Comparison of ENCODE assay signal across 23 cellular contexts in genomic region chr5:40691894-40692293, GRCh38. TPM values are rescaled to one million over a fixed set of nuclear protein-coding genes. Genes with fewer than 3 reads are reported as not detected.
DNase-seq lines count a peak whose midpoint lies in the region; ATAC-seq and TF ChIP-seq lines count a peak whose summit lies in the region.
"Had no signal": no experiment of that assay in that cellular context is flagged by ENCODE, and none has a peak within 500 bp of the region (broad histone marks: within the 10 kb centered on the region; RNA-seq: fewer than 3 reads in every experiment).

No MANE protein-coding gene starts in this region.

- H3K9ac ChIP-seq in mesenchymal stem cell (ENCODE audit: low read length), result no peak overlapping the region
- H3K9ac ChIP-seq: neural progenitor cell had no signal

- H3K4me3 Mint-ChIP-seq in activated CD8-positive, alpha-beta T cell treated with anti-CD3 and anti-CD28 coated beads for 36 hours, result peak overlapping the region; percentile 9
- H3K4me3 Mint-ChIP-seq in activated CD8-positive, alpha-beta T cell treated with anti-CD3 and anti-CD28 coated beads, Interleukin-2, amount 10 ng/mL, durations not matched to agents 7 days and 5 days, result no peak overlapping the region
- peak overlapping the region in 4 of 7 donors; percentile 11 to 42 (median 18) for H3K4me3 Mint-ChIP-seq in CD8-positive, alpha-beta memory T cell
- H3K4me3 Mint-ChIP-seq in activated naive CD8-positive, alpha-beta T cell, result peak overlapping the region; percentile 23
- H3K4me3 Mint-ChIP-seq in naive thymus-derived CD8-positive, alpha-beta T cell, result peak overlapping the region in 2 of 10 donors; percentile 18 to 40
- H3K4me3 Mint-ChIP-seq in osteocyte (ENCODE audit: unreplicated experiment), result no peak overlapping the region
- no peak overlapping the region for H3K4me3 Mint-ChIP-seq in nephron progenitor cell
- H3K4me3 Mint-ChIP-seq: activated naive CD8-positive, alpha-beta T cell treated with anti-CD3 and anti-CD28 coated beads, Interleukin-2, amount 10 ng/mL, durations not matched to agents 7 days and 5 days; neural progenitor cell; WTC11 had no signal

- no peaks in the 10 kb centered on the region for H3K27me3 Mint-ChIP-seq in activated CD8-positive, alpha-beta T cell treated with anti-CD3 and anti-CD28 coated beads for 36 hours
- no peaks in the 10 kb centered on the region for H3K27me3 Mint-ChIP-seq in activated CD8-positive, alpha-beta T cell treated with anti-CD3 and anti-CD28 coated beads, Interleukin-2, amount 10 ng/mL, durations not matched to agents 7 days and 5 days (ENCODE audit: low read depth)
- no peaks in the 10 kb centered on the region for H3K27me3 Mint-ChIP-seq in CD8-positive, alpha-beta memory T cell
- H3K27me3 Mint-ChIP-seq in activated naive CD8-positive, alpha-beta T cell, result no peaks in the 10 kb centered on the region
- H3K27me3 Mint-ChIP-seq in naive thymus-derived CD8-positive, alpha-beta T cell, result no peaks in the 10 kb centered on the region
- H3K27me3 Mint-ChIP-seq in osteocyte (ENCODE audit: unreplicated experiment), result no peaks in the 10 kb centered on the region
- H3K27me3 Mint-ChIP-seq in nephron progenitor cell (ENCODE audit: low read depth, poor library complexity), result peaks cover 5% of the 10 kb centered on the region
- H3K27me3 Mint-ChIP-seq: activated naive CD8-positive, alpha-beta T cell treated with anti-CD3 and anti-CD28 coated beads, Interleukin-2, amount 10 ng/mL, durations not matched to agents 7 days and 5 days had no signal

- H2AFZ ChIP-seq in mesenchymal stem cell (ENCODE audit: low read depth, low read length), result no peak overlapping the region
- H2AFZ ChIP-seq: hepatocyte, neural progenitor cell had no signal

- no peak overlapping the region for H3K4me3 ChIP-seq in CD8-positive, alpha-beta memory T cell (ENCODE audit: low read length)
- H3K4me3 ChIP-seq in mesenchymal stem cell (ENCODE audit: insufficient read depth in 1 of 2, low read depth in 1 of 2, low read length in 2 of 2), result no peak overlapping the region
- H3K4me3 ChIP-seq: cardiac muscle cell, coronary artery, hepatocyte, neural progenitor cell, stomach had no signal

- no peak overlapping the region for H2BK5ac ChIP-seq in mesenchymal stem cell (ENCODE audit: low read depth, low read length, poor library complexity, severe bottlenecking)

- no peaks in the 10 kb centered on the region for H3K27me3 ChIP-seq in CD8-positive, alpha-beta memory T cell (ENCODE audit: insufficient read depth, low read length, poor library complexity, severe bottlenecking)
- no peaks in the 10 kb centered on the region for H3K27me3 ChIP-seq in mesenchymal stem cell (ENCODE audit: control insufficient read depth in 1 of 2, insufficient read depth in 1 of 2, low read length in 2 of 2)
- H3K27me3 ChIP-seq: cardiac muscle cell, hepatocyte, neural progenitor cell, stomach had no signal

- no peak for DNase-seq in activated CD8-positive, alpha-beta T cell treated with anti-CD3 and anti-CD28 coated beads for 36 hours
- no peak for DNase-seq in activated CD8-positive, alpha-beta T cell treated with anti-CD3 and anti-CD28 coated beads, Interleukin-2, amount 10 ng/mL, durations not matched to agents 7 days and 5 days
- no peak for DNase-seq in CD8-positive, alpha-beta memory T cell
- no peak for DNase-seq in naive thymus-derived CD8-positive, alpha-beta T cell
- DNase-seq in osteocyte (ENCODE audit: extremely low spot score, unreplicated experiment), result no peak
- DNase-seq in mesenchymal stem cell, result no peak
- DNase-seq in nephron progenitor cell, result no peak
- DNase-seq: activated CD4-positive, alpha-beta T cell treated with anti-CD3 and anti-CD28 coated beads, Interleukin-2, amount 50 U/mL, for 4 hours; activated naive CD8-positive, alpha-beta T cell treated with anti-CD3 and anti-CD28 coated beads, Interleukin-2, amount 10 ng/mL, durations not matched to agents 7 days and 5 days; effector CD8-positive, alpha-beta T cell; left colon; mammary epithelial cell; NCI-H1694; NCI-H82; small intestine; stomach had no signal

- intact Hi-C loops in activated CD8-positive, alpha-beta T cell treated with anti-CD3 and anti-CD28 coated beads for 36 hours (cut with micrococcal nuclease), result no loop called here

- no peaks in the 10 kb centered on the region for H3K9me3 Mint-ChIP-seq in activated CD8-positive, alpha-beta T cell treated with anti-CD3 and anti-CD28 coated beads for 36 hours
- no peaks in the 10 kb centered on the region for H3K9me3 Mint-ChIP-seq in activated CD8-positive, alpha-beta T cell treated with anti-CD3 and anti-CD28 coated beads, Interleukin-2, amount 10 ng/mL, durations not matched to agents 7 days and 5 days (ENCODE audit: insufficient read depth)
- no peaks in the 10 kb centered on the region for H3K9me3 Mint-ChIP-seq in CD8-positive, alpha-beta memory T cell
- H3K9me3 Mint-ChIP-seq in activated naive CD8-positive, alpha-beta T cell (ENCODE audit: low read depth), result no peaks in the 10 kb centered on the region
- no peaks in the 10 kb centered on the region for H3K9me3 Mint-ChIP-seq in naive thymus-derived CD8-positive, alpha-beta T cell
- H3K9me3 Mint-ChIP-seq in osteocyte (ENCODE audit: unreplicated experiment) (peaks cover 7% of the 10 kb centered on the region), nephron progenitor cell (peaks cover 13% of the 10 kb centered on the region)
- H3K9me3 Mint-ChIP-seq: activated naive CD8-positive, alpha-beta T cell treated with anti-CD3 and anti-CD28 coated beads, Interleukin-2, amount 10 ng/mL, durations not matched to agents 7 days and 5 days; neural progenitor cell had no signal

- H2BK15ac ChIP-seq in mesenchymal stem cell (ENCODE audit: low read depth, poor library complexity, severe bottlenecking), result no peak overlapping the region

- H2BK12ac ChIP-seq in mesenchymal stem cell (ENCODE audit: low read length in 2 of 2), result no peak overlapping the region

- WGBS in mesenchymal stem cell, result 98% methylated on average over 9 of the region's 9 CpGs

- H2AK5ac ChIP-seq in mesenchymal stem cell (ENCODE audit: low read length, severe bottlenecking), result no peak overlapping the region

- no peaks in the 10 kb centered on the region for H3K9me3 ChIP-seq in CD8-positive, alpha-beta memory T cell (ENCODE audit: low read length)
- H3K9me3 ChIP-seq in mesenchymal stem cell (ENCODE audit: control insufficient read depth, low read length), result no peaks in the 10 kb centered on the region
- H3K9me3 ChIP-seq: stomach had no signal

- H2BK120ac ChIP-seq in mesenchymal stem cell (ENCODE audit: low read depth, low read length), result no peak overlapping the region

- peaks cover 48% of the 10 kb centered on the region for H3K4me1 Mint-ChIP-seq in activated CD8-positive, alpha-beta T cell treated with anti-CD3 and anti-CD28 coated beads for 36 hours (ENCODE audit: low read depth)
- H3K4me1 Mint-ChIP-seq in activated CD8-positive, alpha-beta T cell treated with anti-CD3 and anti-CD28 coated beads, Interleukin-2, amount 10 ng/mL, durations not matched to agents 7 days and 5 days (ENCODE audit: low read depth), result peaks cover 46% of the 10 kb centered on the region
- H3K4me1 Mint-ChIP-seq in CD8-positive, alpha-beta memory T cell, result peaks cover 54 to 64% (median 56%) of the 10 kb centered on the region in 3 donors
- H3K4me1 Mint-ChIP-seq in activated naive CD8-positive, alpha-beta T cell (ENCODE audit: low read depth), result peaks cover 53% of the 10 kb centered on the region
- peaks cover 20 to 60% (median 56%) of the 10 kb centered on the region in 4 donors for H3K4me1 Mint-ChIP-seq in naive thymus-derived CD8-positive, alpha-beta T cell
- H3K4me1 Mint-ChIP-seq in osteocyte (ENCODE audit: unreplicated experiment), result peaks cover 41% of the 10 kb centered on the region
- no peaks in the 10 kb centered on the region for H3K4me1 Mint-ChIP-seq in nephron progenitor cell
- H3K4me1 Mint-ChIP-seq: neural progenitor cell, WTC11 had no signal

- no peak overlapping the region for H3K23ac ChIP-seq in mesenchymal stem cell (ENCODE audit: low read length in 2 of 2)

- H3K18ac ChIP-seq in mesenchymal stem cell (ENCODE audit: low read depth in 1 of 2, low read length in 2 of 2), result no peak overlapping the region

- peaks cover 35% of the 10 kb centered on the region for H3K4me1 ChIP-seq in CD8-positive, alpha-beta memory T cell (ENCODE audit: insufficient read depth, low read length)
- peaks cover 2% of the 10 kb centered on the region for H3K4me1 ChIP-seq in mesenchymal stem cell (ENCODE audit: control insufficient read depth, insufficient read depth, low read depth, low read length)
- H3K4me1 ChIP-seq: neural progenitor cell had no signal

- H3K36me3 ChIP-seq in CD8-positive, alpha-beta memory T cell (ENCODE audit: insufficient read depth, low read length), result peaks cover 23% of the 10 kb centered on the region
- H3K36me3 ChIP-seq in mesenchymal stem cell (ENCODE audit: control insufficient read depth in 1 of 2, insufficient read depth in 2 of 2, low read depth in 1 of 2, low read length in 2 of 2), result peaks cover 14 to 15% of the 10 kb centered on the region in 2 experiments
- H3K36me3 ChIP-seq: cardiac muscle cell, neural progenitor cell had no signal

- H3K14ac ChIP-seq in mesenchymal stem cell (ENCODE audit: low read length in 2 of 2), result no peak overlapping the region

- no peak overlapping the region for H3K4me2 ChIP-seq in mesenchymal stem cell (ENCODE audit: low read length, poor library complexity, severe bottlenecking)
- H3K4me2 ChIP-seq: hepatocyte, neural progenitor cell had no signal

- CTCF ChIA-PET in activated CD8-positive, alpha-beta T cell treated with anti-CD3 and anti-CD28 coated beads for 36 hours (lab: Charles Lee), result no interaction called here
- CTCF ChIA-PET in activated CD8-positive, alpha-beta T cell treated with anti-CD3 and anti-CD28 coated beads, Interleukin-2, amount 10 ng/mL, durations not matched to agents 7 days and 5 days (lab: Charles Lee), result no interaction called here
- CTCF ChIA-PET in CD8-positive, alpha-beta memory T cell (lab: Charles Lee), result interaction anchor here (1.8 to 4.5 kb wide), 2 partner anchors 743 to 1111 kb away, joined by 4 to 21 read pairs; no protein-coding TSS in a partner anchor

- peaks cover 10% of the 10 kb centered on the region for H3K79me1 ChIP-seq in mesenchymal stem cell (replicated peaks; ENCODE audit: low read length, poor library complexity, severe bottlenecking)

- no peak overlapping the region for H3K4ac ChIP-seq in mesenchymal stem cell (ENCODE audit: low read depth in 1 of 2, low read length in 2 of 2)

- ATAC-seq in activated CD8-positive, alpha-beta T cell treated with anti-CD3 and anti-CD28 coated beads for 36 hours, result no peak
- no peak for ATAC-seq in activated CD8-positive, alpha-beta T cell treated with anti-CD3 and anti-CD28 coated beads, Interleukin-2, amount 10 ng/mL, durations not matched to agents 7 days and 5 days
- peak in 1 of 2 donors; percentile 4 for ATAC-seq in naive thymus-derived CD8-positive, alpha-beta T cell
- ATAC-seq: left colon, WTC11 had no signal

- H3K27ac ChIP-seq in CD8-positive, alpha-beta memory T cell (ENCODE audit: low read depth, low read length), result no peak overlapping the region
- no peak overlapping the region for H3K27ac ChIP-seq in mesenchymal stem cell (ENCODE audit: low read length, poor library complexity, severe bottlenecking)
- H3K27ac ChIP-seq: cardiac muscle cell, coronary artery, epithelial cell of prostate, hepatocyte, neural progenitor cell, stomach had no signal

- POLR2A ChIA-PET in activated CD8-positive, alpha-beta T cell treated with anti-CD3 and anti-CD28 coated beads for 36 hours (lab: Charles Lee), result interaction anchor here (0.9 to 1.2 kb wide), 4 partner anchors 10 to 44 kb away, joined by 3 read pairs; no protein-coding TSS in a partner anchor
- POLR2A ChIA-PET in activated CD8-positive, alpha-beta T cell treated with anti-CD3 and anti-CD28 coated beads, Interleukin-2, amount 10 ng/mL, durations not matched to agents 7 days and 5 days (lab: Charles Lee), result interaction anchor here (0.6 to 1.4 kb wide), 2 partner anchors 294 to 304 kb away, joined by 3 to 5 read pairs; no protein-coding TSS in a partner anchor
- POLR2A ChIA-PET in CD8-positive, alpha-beta memory T cell (lab: Charles Lee), result no interaction called here
- POLR2A ChIA-PET in naive thymus-derived CD8-positive, alpha-beta T cell (lab: Charles Lee), result interaction anchor here (0.6 kb wide), 1 partner anchor 100 kb away, joined by 5 read pairs; no protein-coding TSS in a partner anchor

- no peak for TF ChIP-seq CTCF in activated CD8-positive, alpha-beta T cell treated with anti-CD3 and anti-CD28 coated beads for 36 hours (IDR thresholded peaks at IDR 0.05)
- TF ChIP-seq CTCF in osteocyte (IDR thresholded peaks at IDR 0.05) (no peak), nephron progenitor cell (IDR thresholded peaks at IDR 0.05) (no peak)

- H4K8ac ChIP-seq in mesenchymal stem cell (ENCODE audit: low read length), result no peak overlapping the region

- peak overlapping the region; percentile 51 for H3K27ac Mint-ChIP-seq in activated CD8-positive, alpha-beta T cell treated with anti-CD3 and anti-CD28 coated beads for 36 hours
- no peak overlapping the region for H3K27ac Mint-ChIP-seq in activated CD8-positive, alpha-beta T cell treated with anti-CD3 and anti-CD28 coated beads, Interleukin-2, amount 10 ng/mL, durations not matched to agents 7 days and 5 days
- peak overlapping the region in 6 of 8 donors; percentile 7 to 81 (median 66) for H3K27ac Mint-ChIP-seq in CD8-positive, alpha-beta memory T cell
- H3K27ac Mint-ChIP-seq in activated naive CD8-positive, alpha-beta T cell, result peak overlapping the region; percentile 88
- peak overlapping the region in 9 of 10 donors; percentile 27 to 92 (median 70) for H3K27ac Mint-ChIP-seq in naive thymus-derived CD8-positive, alpha-beta T cell
- H3K27ac Mint-ChIP-seq in osteocyte (ENCODE audit: unreplicated experiment) (no peak overlapping the region), nephron progenitor cell (no peak overlapping the region)
- H3K27ac Mint-ChIP-seq: neural progenitor cell, WTC11 had no signal

- H3K36me3 Mint-ChIP-seq in activated CD8-positive, alpha-beta T cell treated with anti-CD3 and anti-CD28 coated beads for 36 hours (ENCODE audit: low read depth), result peaks cover 85% of the 10 kb centered on the region
- H3K36me3 Mint-ChIP-seq in activated CD8-positive, alpha-beta T cell treated with anti-CD3 and anti-CD28 coated beads, Interleukin-2, amount 10 ng/mL, durations not matched to agents 7 days and 5 days (ENCODE audit: low read depth), result peaks cover 84% of the 10 kb centered on the region
- H3K36me3 Mint-ChIP-seq in CD8-positive, alpha-beta memory T cell, result peaks cover 24 to 82% (median 32%) of the 10 kb centered on the region in 3 donors
- peaks cover 21% of the 10 kb centered on the region for H3K36me3 Mint-ChIP-seq in activated naive CD8-positive, alpha-beta T cell
- H3K36me3 Mint-ChIP-seq in naive thymus-derived CD8-positive, alpha-beta T cell, result peaks cover 0 to 83% (median 36%) of the 10 kb centered on the region in 3 donors
- H3K36me3 Mint-ChIP-seq in osteocyte (ENCODE audit: unreplicated experiment) (peaks cover 54% of the 10 kb centered on the region), nephron progenitor cell (ENCODE audit: low read depth) (no peaks in the 10 kb centered on the region)
- H3K36me3 Mint-ChIP-seq: neural progenitor cell had no signal

- no peak overlapping the region for H4K91ac ChIP-seq in mesenchymal stem cell (ENCODE audit: low read length)

RNA-seq across cellular contexts. Expression of gene PTGER4, which starts 12.2 kb away (rescaled TPM):
- total RNA-seq in activated CD8-positive, alpha-beta T cell treated with anti-CD3 and anti-CD28 coated beads for 36 hours, result 10 to 100 TPM; 62.8 to 62.9 TPM
- 10 to 100 TPM; 45.8 to 50.8 TPM for total RNA-seq in activated CD8-positive, alpha-beta T cell treated with anti-CD3 and anti-CD28 coated beads, Interleukin-2, amount 10 ng/mL, durations not matched to agents 7 days and 5 days
- total RNA-seq in CD8-positive, alpha-beta memory T cell, result 10 to 100 TPM; 49.5 to 53.9 TPM
- 84.1 TPM for polyA plus RNA-seq in CD8-positive, alpha-beta memory T cell
- 10 to 100 TPM; 28.2 to 30.7 TPM for total RNA-seq in naive thymus-derived CD8-positive, alpha-beta T cell
- polyA plus RNA-seq in naive thymus-derived CD8-positive, alpha-beta T cell, result 10 to 100 TPM; 36.0 to 43.8 (median 41.6) TPM
- 68.0 and 70.0 TPM in 2 replicates for total RNA-seq in osteocyte
- polyA plus RNA-seq in mesenchymal stem cell (2013, experiment 1 of 2), result 9.9 TPM
- polyA plus RNA-seq in mesenchymal stem cell (2013, experiment 2 of 2), result 10.4 TPM

Comparison
In these comparisons a context has a peak if more than half of its experiments do, and no peak if none do; other contexts are left out.
1. H3K27ac Mint-ChIP-seq: peak in activated CD8-positive, alpha-beta T cell treated with anti-CD3 and anti-CD28 coated beads for 36 hours (single experiment), CD8-positive, alpha-beta memory T cell (6 of 8), activated naive CD8-positive, alpha-beta T cell (single experiment) and naive thymus-derived CD8-positive, alpha-beta T cell (9 of 10); none in activated CD8-positive, alpha-beta T cell treated with anti-CD3 and anti-CD28 coated beads, Interleukin-2, amount 10 ng/mL, durations not matched to agents 7 days and 5 days (single experiment), osteocyte (single experiment) and nephron progenitor cell (single experiment).
2. H3K4me3 Mint-ChIP-seq: peak in activated CD8-positive, alpha-beta T cell treated with anti-CD3 and anti-CD28 coated beads for 36 hours (single experiment), CD8-positive, alpha-beta memory T cell (4 of 7) and activated naive CD8-positive, alpha-beta T cell (single experiment); none in activated CD8-positive, alpha-beta T cell treated with anti-CD3 and anti-CD28 coated beads, Interleukin-2, amount 10 ng/mL, durations not matched to agents 7 days and 5 days (single experiment), osteocyte (single experiment) and nephron progenitor cell (single experiment).